Comparison of ENCODE assay signal across 1 cellular context in the genomic region with DNA sequence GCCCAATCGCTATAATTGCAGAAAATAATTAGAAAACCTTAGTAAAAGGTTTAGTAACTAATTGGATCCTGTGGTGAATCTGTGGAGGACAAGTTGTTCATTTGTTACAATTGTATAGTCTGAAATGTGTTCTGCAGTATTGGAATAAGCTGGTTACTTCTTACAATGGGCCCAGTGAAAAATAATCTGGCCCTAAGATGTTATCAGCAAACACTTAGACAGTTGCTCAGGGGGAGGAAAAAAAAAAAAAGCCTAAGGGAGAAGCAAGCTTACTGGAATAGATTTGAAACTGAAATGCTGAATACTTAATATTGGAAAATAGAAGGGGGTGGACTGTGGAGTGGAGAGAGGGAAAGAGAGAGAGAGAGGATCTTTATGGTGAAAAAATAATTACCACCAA.
TF ChIP-seq lines count a peak whose summit lies in the region.

No MANE protein-coding gene starts in this region.

TF ChIP-seq in neural cell, 6 proteins besides CTCF, POLR2A, EP300 and RAD21:
- TF ChIP-seq, protein P1, sequence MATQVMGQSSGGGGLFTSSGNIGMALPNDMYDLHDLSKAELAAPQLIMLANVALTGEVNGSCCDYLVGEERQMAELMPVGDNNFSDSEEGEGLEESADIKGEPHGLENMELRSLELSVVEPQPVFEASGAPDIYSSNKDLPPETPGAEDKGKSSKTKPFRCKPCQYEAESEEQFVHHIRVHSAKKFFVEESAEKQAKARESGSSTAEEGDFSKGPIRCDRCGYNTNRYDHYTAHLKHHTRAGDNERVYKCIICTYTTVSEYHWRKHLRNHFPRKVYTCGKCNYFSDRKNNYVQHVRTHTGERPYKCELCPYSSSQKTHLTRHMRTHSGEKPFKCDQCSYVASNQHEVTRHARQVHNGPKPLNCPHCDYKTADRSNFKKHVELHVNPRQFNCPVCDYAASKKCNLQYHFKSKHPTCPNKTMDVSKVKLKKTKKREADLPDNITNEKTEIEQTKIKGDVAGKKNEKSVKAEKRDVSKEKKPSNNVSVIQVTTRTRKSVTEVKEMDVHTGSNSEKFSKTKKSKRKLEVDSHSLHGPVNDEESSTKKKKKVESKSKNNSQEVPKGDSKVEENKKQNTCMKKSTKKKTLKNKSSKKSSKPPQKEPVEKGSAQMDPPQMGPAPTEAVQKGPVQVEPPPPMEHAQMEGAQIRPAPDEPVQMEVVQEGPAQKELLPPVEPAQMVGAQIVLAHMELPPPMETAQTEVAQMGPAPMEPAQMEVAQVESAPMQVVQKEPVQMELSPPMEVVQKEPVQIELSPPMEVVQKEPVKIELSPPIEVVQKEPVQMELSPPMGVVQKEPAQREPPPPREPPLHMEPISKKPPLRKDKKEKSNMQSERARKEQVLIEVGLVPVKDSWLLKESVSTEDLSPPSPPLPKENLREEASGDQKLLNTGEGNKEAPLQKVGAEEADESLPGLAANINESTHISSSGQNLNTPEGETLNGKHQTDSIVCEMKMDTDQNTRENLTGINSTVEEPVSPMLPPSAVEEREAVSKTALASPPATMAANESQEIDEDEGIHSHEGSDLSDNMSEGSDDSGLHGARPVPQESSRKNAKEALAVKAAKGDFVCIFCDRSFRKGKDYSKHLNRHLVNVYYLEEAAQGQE (IDR thresholded peaks at IDR 0.05; ENCODE audit: borderline replicate concordance), result peak; percentile 93
- TF ChIP-seq EZH2 (IDR thresholded peaks at IDR 0.05; ENCODE audit: borderline replicate concordance, insufficient read depth, low read length, poor library complexity, severe bottlenecking), result no peak
- no peak for TF ChIP-seq SMC3 (conservative IDR thresholded peaks at IDR 0.05; ENCODE audit: poor library complexity)
- TF ChIP-seq POLR2AphosphoS5 (IDR thresholded peaks at IDR 0.05), result peak; percentile 32
